Comparison of ENCODE assay signal across 17 cellular contexts in genomic region chr5:107230367-107230766, GRCh38.
DNase-seq lines count a peak whose midpoint lies in the region; ATAC-seq and TF ChIP-seq lines count a peak whose summit lies in the region.
"Had no signal": no experiment of that assay in that cellular context is flagged by ENCODE, and none has a peak within 500 bp of the region (broad histone marks: within the 10 kb centered on the region; RNA-seq: fewer than 3 reads in every experiment).

No MANE protein-coding gene starts in this region.

- no peak overlapping the region for H3K23ac ChIP-seq in mesenchymal stem cell (ENCODE audit: low read length in 2 of 2)

- DNase-seq in heart left ventricle (no peak), cardiac septum (ENCODE audit: low spot score) (no peak), HAP-1 (ENCODE audit: low spot score in 2 of 2) (peak; percentile 85 to 91), mesenchymal stem cell (no peak), SW480 (ENCODE audit: low spot score) (no peak), RWPE1 (ENCODE audit: low spot score) (no peak), mucosa of gallbladder (ENCODE audit: low spot score) (no peak)
- DNase-seq: AML-193; CD4-positive, alpha-beta T cell; GM23248; H7 had no signal

- no peak overlapping the region for H4K91ac ChIP-seq in mesenchymal stem cell (ENCODE audit: low read length)

- no peak overlapping the region for H3K9ac ChIP-seq in mesenchymal stem cell (ENCODE audit: low read length)
- H3K9ac ChIP-seq: GM23248 had no signal

- no peak overlapping the region for H3K4me3 ChIP-seq in heart left ventricle
- H3K4me3 ChIP-seq in HAP-1, result no peak overlapping the region
- no peak overlapping the region for H3K4me3 ChIP-seq in mesenchymal stem cell (ENCODE audit: insufficient read depth in 1 of 2, low read depth in 1 of 2, low read length in 2 of 2)
- H3K4me3 ChIP-seq: A549, GM12878, GM23248 had no signal

- 67 to 76% (median 71%) methylated on average over 3 of the region's 3 CpGs for WGBS in heart left ventricle, 4 donors
- 85% methylated on average over 3 of the region's 3 CpGs for WGBS in mesenchymal stem cell

- in situ Hi-C loops in HAP-1 (cut with MboI; ENCODE audit: low sequenced_read_pairs), result loop anchor here (25.0 kb wide), 1 partner anchor 432 kb away; the partner anchor contains the start of gene EFNA5

- H3K4me1 ChIP-seq in heart left ventricle, result no peaks in the 10 kb centered on the region
- H3K4me1 ChIP-seq in HAP-1, result peaks cover 56% of the 10 kb centered on the region
- H3K4me1 ChIP-seq in mesenchymal stem cell (ENCODE audit: control insufficient read depth, insufficient read depth, low read depth, low read length), result no peaks in the 10 kb centered on the region
- H3K4me1 ChIP-seq: A549, Caco-2 had no signal

- ATAC-seq in heart left ventricle, result peak in 3 of 4 donors; percentile 56 to 78 (median 63)
- ATAC-seq: A549, GM12878, HepG2 had no signal

- no peak overlapping the region for H2BK5ac ChIP-seq in mesenchymal stem cell (ENCODE audit: low read depth, low read length, poor library complexity, severe bottlenecking)

- TF ChIP-seq POLR2A in heart left ventricle (IDR thresholded peaks at IDR 0.05), result no peak

- intact Hi-C loops in heart left ventricle (cut with DNase I) (no loop called here), cardiac septum (cut with DNase I) (no loop called here)

- POLR2A ChIA-PET in RWPE1 (lab: Yijun Ruan, JAX; ENCODE audit: low non-redundant PET), result no interaction called here

- no peak overlapping the region for H2BK120ac ChIP-seq in mesenchymal stem cell (ENCODE audit: low read depth, low read length)

- H3K27me3 ChIP-seq in heart left ventricle (no peaks in the 10 kb centered on the region), HAP-1 (ENCODE audit: low read depth) (no peaks in the 10 kb centered on the region), mesenchymal stem cell (ENCODE audit: control insufficient read depth in 1 of 2, insufficient read depth in 1 of 2, low read length in 2 of 2) (no peaks in the 10 kb centered on the region)

- H3K9me3 ChIP-seq in heart left ventricle (peaks cover 0 to 4% (median 0%) of the 10 kb centered on the region in 12 donors), HAP-1 (no peaks in the 10 kb centered on the region), mesenchymal stem cell (ENCODE audit: control insufficient read depth, low read length) (no peaks in the 10 kb centered on the region)
- H3K9me3 ChIP-seq: A549, Caco-2 had no signal

- TF ChIP-seq CTCF in heart left ventricle (IDR thresholded peaks at IDR 0.05) (no peak), RWPE1 (conservative IDR thresholded peaks at IDR 0.05; ENCODE audit: low read depth) (no peak)

- H3K4me2 ChIP-seq in mesenchymal stem cell (ENCODE audit: low read length, poor library complexity, severe bottlenecking), result no peak overlapping the region
- H3K4me2 ChIP-seq: A549 had no signal

- no peak overlapping the region for H2AK5ac ChIP-seq in mesenchymal stem cell (ENCODE audit: low read length, severe bottlenecking)

- no peak overlapping the region for H4K8ac ChIP-seq in mesenchymal stem cell (ENCODE audit: low read length)

- CTCF ChIA-PET in RWPE1 (lab: Yijun Ruan, JAX), result interaction anchor here (0.6 to 0.7 kb wide), 2 partner anchors 64 to 131 kb away, joined by 3 read pairs; no protein-coding TSS in a partner anchor

- H3K27ac ChIP-seq in heart left ventricle, result no peak overlapping the region
- H3K27ac ChIP-seq in mesenchymal stem cell (ENCODE audit: low read length, poor library complexity, severe bottlenecking), result no peak overlapping the region
- H3K27ac ChIP-seq in RWPE1, result no peak overlapping the region
- H3K27ac ChIP-seq: 22Rv1, A549, C4-2B, GM23248 had no signal

- no peaks in the 10 kb centered on the region for H3K36me3 ChIP-seq in heart left ventricle
- no peaks in the 10 kb centered on the region for H3K36me3 ChIP-seq in HAP-1 (replicated peaks)
- H3K36me3 ChIP-seq in mesenchymal stem cell (ENCODE audit: control insufficient read depth in 1 of 2, insufficient read depth in 2 of 2, low read depth in 1 of 2, low read length in 2 of 2), result no peaks in the 10 kb centered on the region

- no peaks in the 10 kb centered on the region for H3K79me1 ChIP-seq in mesenchymal stem cell (replicated peaks; ENCODE audit: low read length, poor library complexity, severe bottlenecking)

- H2AFZ ChIP-seq in mesenchymal stem cell (ENCODE audit: low read depth, low read length), result no peak overlapping the region
- H2AFZ ChIP-seq: GM23248 had no signal

- H2BK15ac ChIP-seq in mesenchymal stem cell (ENCODE audit: low read depth, poor library complexity, severe bottlenecking), result peak overlapping the region; percentile 67

- H3K4ac ChIP-seq in mesenchymal stem cell (ENCODE audit: low read depth in 1 of 2, low read length in 2 of 2), result no peak overlapping the region

- no peak overlapping the region for H3K14ac ChIP-seq in mesenchymal stem cell (ENCODE audit: low read length in 2 of 2)

- no peak overlapping the region for H3K18ac ChIP-seq in mesenchymal stem cell (ENCODE audit: low read depth in 1 of 2, low read length in 2 of 2)

- H2BK12ac ChIP-seq in mesenchymal stem cell (ENCODE audit: low read length in 2 of 2), result no peak overlapping the region

Comparison
In these comparisons a context has a peak if more than half of its experiments do, and no peak if none do; other contexts are left out.
1. DNase-seq: peak in HAP-1 (2 of 2); none in heart left ventricle (0 of 5), cardiac septum (single experiment), mesenchymal stem cell (single experiment), SW480 (single experiment), RWPE1 (single experiment) and mucosa of gallbladder (single experiment).